13 cellular contexts compared by ENCODE assay signal in the genomic region with DNA sequence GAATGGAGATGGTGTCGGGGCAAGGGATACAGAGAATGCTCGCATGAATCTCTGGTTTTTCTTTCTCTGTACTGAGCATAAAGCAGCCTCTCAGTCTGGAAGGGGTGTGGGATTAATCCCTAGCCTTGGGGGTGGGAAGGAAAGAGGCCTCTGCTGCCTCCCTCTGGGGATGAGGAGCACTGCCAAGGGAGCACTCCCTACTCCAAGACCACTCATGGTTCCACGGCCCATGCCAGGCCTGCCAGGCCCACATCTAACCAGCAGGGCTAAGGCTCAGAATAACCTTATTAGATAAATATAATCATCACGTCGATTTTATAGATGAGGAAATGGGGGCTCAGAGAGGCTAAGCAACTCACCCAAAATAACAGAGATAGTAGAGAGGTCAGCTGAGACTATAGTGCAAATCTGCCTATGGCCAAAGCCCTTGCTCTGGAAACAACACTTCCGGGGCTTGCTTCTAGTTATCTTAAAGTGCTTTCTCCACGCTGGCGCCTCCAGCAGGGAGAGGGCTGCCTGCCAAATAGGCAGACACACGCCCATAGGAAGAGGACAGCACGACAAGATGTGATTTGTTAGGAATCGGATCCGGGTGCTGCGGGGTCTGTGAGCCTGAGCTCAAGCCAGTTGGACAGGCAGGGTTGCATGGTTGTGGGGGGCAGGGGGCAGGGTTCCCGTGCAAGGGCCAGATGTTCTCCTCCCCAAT. TPM values are rescaled to one million over a fixed set of nuclear protein-coding genes. Genes with fewer than 3 reads are reported as not detected.
DNase-seq lines count a peak whose midpoint lies in the region; ATAC-seq, FAIRE-seq and TF ChIP-seq lines count a peak whose summit lies in the region.
"Had no signal": no experiment of that assay in that cellular context is flagged by ENCODE, and none has a peak within 500 bp of the region (broad histone marks: within the 10 kb centered on the region; RNA-seq: fewer than 3 reads in every experiment).

No MANE protein-coding gene starts in this region.

- no peaks in the 10 kb centered on the region for H4K20me1 ChIP-seq in GM23338 (replicated peaks; ENCODE audit: insufficient read depth)

- no peak for FAIRE-seq in small intestine (lab: Jason Lieb, UNC)

- H3K4me2 ChIP-seq in GM23338, result no peak overlapping the region

- H3K79me2 ChIP-seq in GM23338 (replicated peaks; ENCODE audit: insufficient read depth), result no peaks in the 10 kb centered on the region

- ATAC-seq in GM23338 (peak; percentile 78), WTC11 (peak; percentile 74), HG02970 (IDR thresholded peaks at IDR 0.05; ENCODE audit: low FRiP score, unreplicated experiment) (no peak)
- ATAC-seq: stimulated activated naive B cell treated with anti-CD40 and anti-IgM and Interleukin-4, amounts not matched to agents 10 μg/mL and 1 μg/mL and 100 μg/mL, for 72 hours had no signal

- H3K36me3 ChIP-seq in GM23338 (ENCODE audit: insufficient read depth), result no peaks in the 10 kb centered on the region
- H3K36me3 ChIP-seq in small intestine (ENCODE audit: control insufficient read depth in 2 of 2, insufficient read depth in 2 of 2, low read length in 2 of 2), result no peaks in the 10 kb centered on the region

- CTCF ChIA-PET in WTC11 (lab: Charles Lee), result interaction anchor here (1.1 to 6.4 kb wide), 3 partner anchors 12 to 489 kb away, joined by 3 to 54 read pairs (median 3); no protein-coding TSS in a partner anchor

- no peaks in the 10 kb centered on the region for H3K4me1 Mint-ChIP-seq in GM23338
- H3K4me1 Mint-ChIP-seq in WTC11, result no peaks in the 10 kb centered on the region; the same call in 1 of the 2 replicates

- DNase-seq in GM23338 (ENCODE audit: low spot score) (peak; percentile 49), WTC11 (ENCODE audit: low spot score) (peak; percentile 33), cardiac septum (ENCODE audit: low spot score) (peak; percentile 75), small intestine (peak; percentile 62), mesenteric fat pad (ENCODE audit: low spot score) (no peak), DMS79 (lab: John Stamatoyannopoulos, UW) (no peak), NAMALWA (ENCODE audit: low spot score) (no peak)
- DNase-seq: activated CD8-positive, alpha-beta memory T cell treated with anti-CD3 and anti-CD28 coated beads, Interleukin-2, amount 50 U/mL, for 48 hours; amygdala; NCI-H1436; stimulated activated naive B cell treated with anti-CD40 and anti-IgM and Interleukin-4, amounts not matched to agents 10 μg/mL and 1 μg/mL and 100 μg/mL, for 72 hours had no signal

- H3K27me3 ChIP-seq in GM23338 (ENCODE audit: insufficient read depth) (no peaks in the 10 kb centered on the region), small intestine (ENCODE audit: control insufficient read depth in 2 of 2, insufficient read depth in 2 of 2, low read length in 2 of 2) (no peaks in the 10 kb centered on the region)

- H3F3A ChIP-seq in GM23338 (replicated peaks; ENCODE audit: low read depth), result no peaks in the 10 kb centered on the region

- peaks cover 4% of the 10 kb centered on the region for H3K27me3 Mint-ChIP-seq in GM23338 (ENCODE audit: insufficient read depth, low read depth, poor library complexity)
- H3K27me3 Mint-ChIP-seq in WTC11 (ENCODE audit: low read depth), result no peaks in the 10 kb centered on the region

- intact Hi-C loops in cardiac septum (cut with DNase I), result no loop called here

- H3K4me3 ChIP-seq in GM23338, result no peak overlapping the region
- H3K4me3 ChIP-seq in small intestine (ENCODE audit: low read depth in 1 of 2, low read length in 2 of 2), result no peak overlapping the region

- POLR2A ChIA-PET in WTC11 (lab: Charles Lee), result no interaction called here

- no peaks in the 10 kb centered on the region for H3K4me1 ChIP-seq in GM23338 (ENCODE audit: insufficient read depth)
- no peaks in the 10 kb centered on the region for H3K4me1 ChIP-seq in small intestine (ENCODE audit: control insufficient read depth in 2 of 2, insufficient read depth in 1 of 2, low read depth in 1 of 2, low read length in 1 of 2)

- H3K36me3 Mint-ChIP-seq in GM23338 (ENCODE audit: low read depth), result no peaks in the 10 kb centered on the region
- no peaks in the 10 kb centered on the region for H3K36me3 Mint-ChIP-seq in WTC11
- H3K36me3 Mint-ChIP-seq: stimulated activated naive B cell treated with anti-CD40 and anti-IgM and Interleukin-4, amounts not matched to agents 10 μg/mL and 1 μg/mL and 100 μg/mL, for 72 hours had no signal

- H3K4me3 Mint-ChIP-seq in GM23338, result no peak overlapping the region
- H3K4me3 Mint-ChIP-seq in WTC11, result no peak overlapping the region
- H3K4me3 Mint-ChIP-seq: stimulated activated naive B cell treated with anti-CD40 and anti-IgM and Interleukin-4, amounts not matched to agents 10 μg/mL and 1 μg/mL and 100 μg/mL, for 72 hours had no signal

- peak in 1 of 2 experiments; percentile 47; a peak in 3 of 4 replicates for TF ChIP-seq CTCF in GM23338 (conservative IDR thresholded peaks at IDR 0.05; ENCODE audit: low read depth in 2 of 2)
- no peak for TF ChIP-seq CTCF in WTC11 (IDR thresholded peaks at IDR 0.05)

- H3K9me3 ChIP-seq in small intestine (ENCODE audit: control insufficient read depth, low read depth), result no peaks in the 10 kb centered on the region

- H3K9me3 Mint-ChIP-seq in GM23338 (no peaks in the 10 kb centered on the region), WTC11 (no peaks in the 10 kb centered on the region)
- H3K9me3 Mint-ChIP-seq: stimulated activated naive B cell treated with anti-CD40 and anti-IgM and Interleukin-4, amounts not matched to agents 10 μg/mL and 1 μg/mL and 100 μg/mL, for 72 hours had no signal

- peak overlapping the region; percentile 90 for H2AFZ ChIP-seq in GM23338

- H3K27ac Mint-ChIP-seq in GM23338 (no peak overlapping the region), WTC11 (no peak overlapping the region)
- H3K27ac Mint-ChIP-seq: stimulated activated naive B cell treated with anti-CD40 and anti-IgM and Interleukin-4, amounts not matched to agents 10 μg/mL and 1 μg/mL and 100 μg/mL, for 72 hours had no signal

- H3K9me2 ChIP-seq in GM23338 (ENCODE audit: insufficient read depth), result no peaks in the 10 kb centered on the region

- H3K27ac ChIP-seq in GM23338 (ENCODE audit: low read depth), result no peak overlapping the region
- H3K27ac ChIP-seq in small intestine (ENCODE audit: low read depth in 1 of 2, low read length in 1 of 2), result no peak overlapping the region

- WGBS in small intestine, 3 donors, result 31 to 47% (median 46%) methylated on average over 14 of the region's 14 CpGs

TF ChIP-seq in GM23338, 12 proteins besides CTCF, POLR2A, EP300 and RAD21 (continues in another document):
- TF ChIP-seq, protein P1, sequence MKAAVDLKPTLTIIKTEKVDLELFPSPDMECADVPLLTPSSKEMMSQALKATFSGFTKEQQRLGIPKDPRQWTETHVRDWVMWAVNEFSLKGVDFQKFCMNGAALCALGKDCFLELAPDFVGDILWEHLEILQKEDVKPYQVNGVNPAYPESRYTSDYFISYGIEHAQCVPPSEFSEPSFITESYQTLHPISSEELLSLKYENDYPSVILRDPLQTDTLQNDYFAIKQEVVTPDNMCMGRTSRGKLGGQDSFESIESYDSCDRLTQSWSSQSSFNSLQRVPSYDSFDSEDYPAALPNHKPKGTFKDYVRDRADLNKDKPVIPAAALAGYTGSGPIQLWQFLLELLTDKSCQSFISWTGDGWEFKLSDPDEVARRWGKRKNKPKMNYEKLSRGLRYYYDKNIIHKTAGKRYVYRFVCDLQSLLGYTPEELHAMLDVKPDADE (IDR thresholded peaks at IDR 0.05), result no peak
- TF ChIP-seq ZNF114 (CRISPR knock-in tag; IDR thresholded peaks at IDR 0.05), result no peak
- TF ChIP-seq EZH2 (IDR thresholded peaks at IDR 0.05; ENCODE audit: low read depth, unreplicated experiment), result no peak

TF ChIP-seq in WTC11, 78 proteins besides CTCF, POLR2A, EP300 and RAD21:
- no peak for TF ChIP-seq NFE2L1 (CRISPR knock-in tag; IDR thresholded peaks at IDR 0.05)
- peak; percentile 90 for TF ChIP-seq ZNF263 (CRISPR knock-in tag; IDR thresholded peaks at IDR 0.05; ENCODE audit: low read depth)
TF ChIP-seq in WTC11: peak in this region for 1.

RNA-seq across cellular contexts. Expression of a gene that starts 0.5 kb away (rescaled TPM):
- not detected in 2 replicates for total RNA-seq in GM23338 (2014; rRNA removed; shearing (Covaris generic))
- polyA plus RNA-seq in GM23338 (2016; fragmentation: Nextera tagmentation; extraction: Ambion mirVana), result 0.09 TPM in 1 of 2 replicates, not detected in the other
- not detected in 3 replicates for total RNA-seq in WTC11 (2021)
- total RNA-seq in cardiac septum, result not detected
- polyA plus RNA-seq in small intestine, result 1 to 10 TPM in 2 of 3 donors, under 1 TPM in 1; 0.12 to 2.5 (median 1.6) TPM
- not detected for total RNA-seq in mesenteric fat pad
- total RNA-seq: OCI-LY7 had no signal

RNA-seq across cellular contexts. Expression of a gene that starts 16.7 kb away (rescaled TPM):
- total RNA-seq in GM23338 (2014; rRNA removed; shearing (Covaris generic)), result not detected in 2 replicates
- polyA plus RNA-seq in GM23338 (2016; fragmentation: Nextera tagmentation; extraction: Ambion mirVana) (not detected in 2 replicates), small intestine (under 1 TPM in 1 of 3 donors, not detected in 2; 0.04 TPM)
- total RNA-seq in WTC11 (2021) (not detected in 3 replicates), cardiac septum (not detected), mesenteric fat pad (not detected)
- total RNA-seq: OCI-LY7 had no signal

Comparison
In these comparisons a context has a peak if more than half of its experiments do, and no peak if none do; other contexts are left out.
1. DNase-seq: peak in GM23338 (single experiment), WTC11 (single experiment), cardiac septum (single experiment) and small intestine (single experiment); none in mesenteric fat pad (single experiment), DMS79 (single experiment) and NAMALWA (single experiment).